ENCODE assay signal across 8 cellular contexts in the genomic region with DNA sequence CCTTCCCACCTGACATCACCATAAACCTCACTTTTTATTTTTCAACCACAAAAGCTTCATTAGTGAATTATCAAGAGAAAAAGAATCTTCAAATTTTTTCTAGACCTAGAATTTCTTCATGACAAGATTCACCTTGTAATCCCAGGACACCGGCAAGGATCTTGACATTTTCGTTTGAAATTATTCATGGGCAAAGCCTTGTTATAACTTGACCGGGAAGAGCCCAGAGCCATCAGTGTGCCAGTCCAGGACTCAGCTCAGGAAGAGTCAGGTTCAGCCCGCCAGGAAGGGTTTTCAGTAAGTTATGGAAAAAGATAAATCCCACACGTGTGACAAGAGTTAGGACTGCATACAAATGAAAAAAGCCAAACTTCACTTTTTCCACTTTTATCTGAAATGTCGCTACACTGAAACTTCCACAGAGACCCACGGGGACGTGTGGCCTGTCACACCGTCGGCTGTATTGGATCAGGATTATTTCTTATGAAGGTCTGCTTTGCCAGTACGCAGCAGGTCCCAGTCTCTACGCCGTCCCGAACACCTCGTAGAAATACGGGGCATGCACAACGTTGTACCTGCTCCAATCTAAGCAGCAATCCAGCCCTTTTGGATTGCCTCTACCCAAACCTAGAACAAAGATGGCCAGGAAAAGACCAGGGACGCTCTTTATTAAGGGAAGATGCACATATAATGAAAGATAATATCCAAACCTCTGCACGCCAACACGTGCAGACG. TPM values are rescaled to one million over a fixed set of nuclear protein-coding genes. Genes with fewer than 3 reads are reported as not detected.
DNase-seq lines count a peak whose midpoint lies in the region; ATAC-seq, FAIRE-seq and TF ChIP-seq lines count a peak whose summit lies in the region.

No MANE protein-coding gene starts in this region.

- peak; percentile 8 to 11; a peak in 4 of 6 replicates for ATAC-seq in A549

- TF ChIP-seq RAD21 in A549 (conservative IDR thresholded peaks at IDR 0.05 in 1 of 2, IDR thresholded peaks at IDR 0.05 in 1 of 2) = no peak

- TF ChIP-seq CTCF in A549 (IDR thresholded peaks at IDR 0.05) = no peak
- TF ChIP-seq CTCF in colonic mucosa (IDR thresholded peaks at IDR 0.05) = no peak

- H3K9me3 ChIP-seq in A549 (no peaks in the 10 kb centered on the region), colonic mucosa (no peaks in the 10 kb centered on the region), mucosa of stomach (ENCODE audit: control insufficient read depth, low read length) (no peaks in the 10 kb centered on the region)

- TF ChIP-seq EP300 in A549 (IDR thresholded peaks at IDR 0.05) = no peak

- intact Hi-C loops in colonic mucosa (cut with DNase I) = no loop called here

- 50% methylated on average over 21 of the region's 21 CpGs for WGBS in A549 (ENCODE audit: missing lambda C conversion rate)

- POLR2A ChIA-PET in A549 (lab: Yijun Ruan, JAX) = no interaction called here

- peak overlapping the region; percentile 94 for H3K4me2 ChIP-seq in A549

- no peaks in the 10 kb centered on the region for H3K36me3 ChIP-seq in colonic mucosa
- no peaks in the 10 kb centered on the region for H3K36me3 ChIP-seq in mucosa of stomach (ENCODE audit: control insufficient read depth, insufficient read depth, low read length)

- peak overlapping the region; percentile 85 for H3K4me3 ChIP-seq in A549
- H3K4me3 ChIP-seq in Jurkat, Clone E6-1 (ENCODE audit: low read length) = peak overlapping the region; percentile 55; the same call in 1 of the 2 replicates
- H3K4me3 ChIP-seq in colonic mucosa = peak overlapping the region; percentile 96
- H3K4me3 ChIP-seq in mucosa of stomach (ENCODE audit: low read length) = peak overlapping the region; percentile 86

- H3K27ac ChIP-seq in A549 (peak overlapping the region; percentile 88 to 95), colonic mucosa (peak overlapping the region; percentile 89)

- FAIRE-seq in A549 (lab: Jason Lieb, UNC) = no peak

- CTCF ChIA-PET in A549 (lab: Yijun Ruan, JAX) = interaction anchor here (0.9 kb wide), 1 partner anchor 27 kb away, joined by 3 read pairs; no protein-coding TSS in a partner anchor

- TF ChIP-seq POLR2A in A549 (IDR thresholded peaks at IDR 0.05; ENCODE audit: low read length) = no peak

- peaks cover 37% of the 10 kb centered on the region for H3K4me1 ChIP-seq in A549
- no peaks in the 10 kb centered on the region for H3K4me1 ChIP-seq in colonic mucosa
- H3K4me1 ChIP-seq in mucosa of stomach (ENCODE audit: control insufficient read depth, insufficient read depth, low read length) = peaks cover 28% of the 10 kb centered on the region

- H3K9ac ChIP-seq in colonic mucosa (ENCODE audit: low read depth in 2 of 2, low read length in 2 of 2) (peak overlapping the region; percentile 68 to 85), mucosa of stomach (ENCODE audit: low read length) (peak overlapping the region; percentile 82)

- H3K27me3 ChIP-seq in colonic mucosa (no peaks in the 10 kb centered on the region), mucosa of stomach (ENCODE audit: control insufficient read depth, insufficient read depth, low read length) (no peaks in the 10 kb centered on the region)

- DNase-seq in A549 (ENCODE audit: low read depth in 1 of 2, low spot score in 1 of 2) = no peak
- no peak for DNase-seq in Jurkat, Clone E6-1 (ENCODE audit: low read depth, low spot score)
- peak; percentile 29 for DNase-seq in colonic mucosa
- DNase-seq in nucleus accumbens (lab: John Stamatoyannopoulos, UW) = no peak
- no peak for DNase-seq in amygdala (lab: John Stamatoyannopoulos, UW)
- no peak for DNase-seq in LoVo (ENCODE audit: low spot score)
- no peak for DNase-seq in NCI-H446 treated with DMSO at 0.1 percent for 48 hours (lab: John Stamatoyannopoulos, UW)

TF ChIP-seq in A549, 52 proteins besides CTCF, POLR2A, EP300 and RAD21:
- no peak for TF ChIP-seq ZFP36 (IDR thresholded peaks at IDR 0.05; ENCODE audit: borderline replicate concordance, partially characterized antibody)
- TF ChIP-seq RFX5 (IDR thresholded peaks at IDR 0.05) = no peak
- TF ChIP-seq, protein P1, sequence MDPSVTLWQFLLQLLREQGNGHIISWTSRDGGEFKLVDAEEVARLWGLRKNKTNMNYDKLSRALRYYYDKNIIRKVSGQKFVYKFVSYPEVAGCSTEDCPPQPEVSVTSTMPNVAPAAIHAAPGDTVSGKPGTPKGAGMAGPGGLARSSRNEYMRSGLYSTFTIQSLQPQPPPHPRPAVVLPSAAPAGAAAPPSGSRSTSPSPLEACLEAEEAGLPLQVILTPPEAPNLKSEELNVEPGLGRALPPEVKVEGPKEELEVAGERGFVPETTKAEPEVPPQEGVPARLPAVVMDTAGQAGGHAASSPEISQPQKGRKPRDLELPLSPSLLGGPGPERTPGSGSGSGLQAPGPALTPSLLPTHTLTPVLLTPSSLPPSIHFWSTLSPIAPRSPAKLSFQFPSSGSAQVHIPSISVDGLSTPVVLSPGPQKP (IDR thresholded peaks at IDR 0.05; ENCODE audit: low read depth, low read length) = no peak
- no peak for TF ChIP-seq MAZ (IDR thresholded peaks at IDR 0.05; ENCODE audit: borderline replicate concordance, low read depth, low read length)
- no peak for TF ChIP-seq RNF2 (IDR thresholded peaks at IDR 0.05; ENCODE audit: borderline replicate concordance, low read depth)
- TF ChIP-seq, protein P2, sequence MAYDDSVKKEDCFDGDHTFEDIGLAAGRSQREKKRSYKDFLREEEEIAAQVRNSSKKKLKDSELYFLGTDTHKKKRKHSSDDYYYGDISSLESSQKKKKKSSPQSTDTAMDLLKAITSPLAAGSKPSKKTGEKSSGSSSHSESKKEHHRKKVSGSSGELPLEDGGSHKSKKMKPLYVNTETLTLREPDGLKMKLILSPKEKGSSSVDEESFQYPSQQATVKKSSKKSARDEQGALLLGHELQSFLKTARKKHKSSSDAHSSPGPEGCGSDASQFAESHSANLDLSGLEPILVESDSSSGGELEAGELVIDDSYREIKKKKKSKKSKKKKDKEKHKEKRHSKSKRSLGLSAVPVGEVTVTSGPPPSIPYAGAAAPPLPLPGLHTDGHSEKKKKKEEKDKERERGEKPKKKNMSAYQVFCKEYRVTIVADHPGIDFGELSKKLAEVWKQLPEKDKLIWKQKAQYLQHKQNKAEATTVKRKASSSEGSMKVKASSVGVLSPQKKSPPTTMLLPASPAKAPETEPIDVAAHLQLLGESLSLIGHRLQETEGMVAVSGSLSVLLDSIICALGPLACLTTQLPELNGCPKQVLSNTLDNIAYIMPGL (CRISPR knock-in tag; IDR thresholded peaks at IDR 0.05; ENCODE audit: borderline replicate concordance) = no peak
- TF ChIP-seq MYC (IDR thresholded peaks at IDR 0.05; ENCODE audit: borderline replicate concordance, low read length) = no peak
- TF ChIP-seq SREBF2 (IDR thresholded peaks at IDR 0.05) = no peak
- no peak for TF ChIP-seq ZSCAN20 (CRISPR knock-in tag; IDR thresholded peaks at IDR 0.05)
- TF ChIP-seq CBX8 (IDR thresholded peaks at IDR 0.05) = no peak
- no peak for TF ChIP-seq HEYL (CRISPR knock-in tag; IDR thresholded peaks at IDR 0.05)
- no peak for TF ChIP-seq ESRRA (IDR thresholded peaks at IDR 0.05; ENCODE audit: borderline replicate concordance, low read length)
- no peak for TF ChIP-seq KDM1A (IDR thresholded peaks at IDR 0.05; ENCODE audit: low read depth)
- TF ChIP-seq FOXS1 (CRISPR knock-in tag; IDR thresholded peaks at IDR 0.05) = no peak
- TF ChIP-seq, protein P3, sequence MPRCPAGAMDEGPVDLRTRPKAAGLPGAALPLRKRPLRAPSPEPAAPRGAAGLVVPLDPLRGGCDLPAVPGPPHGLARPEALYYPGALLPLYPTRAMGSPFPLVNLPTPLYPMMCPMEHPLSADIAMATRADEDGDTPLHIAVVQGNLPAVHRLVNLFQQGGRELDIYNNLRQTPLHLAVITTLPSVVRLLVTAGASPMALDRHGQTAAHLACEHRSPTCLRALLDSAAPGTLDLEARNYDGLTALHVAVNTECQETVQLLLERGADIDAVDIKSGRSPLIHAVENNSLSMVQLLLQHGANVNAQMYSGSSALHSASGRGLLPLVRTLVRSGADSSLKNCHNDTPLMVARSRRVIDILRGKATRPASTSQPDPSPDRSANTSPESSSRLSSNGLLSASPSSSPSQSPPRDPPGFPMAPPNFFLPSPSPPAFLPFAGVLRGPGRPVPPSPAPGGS (IDR thresholded peaks at IDR 0.05) = no peak
- no peak for TF ChIP-seq ZC3H11A (IDR thresholded peaks at IDR 0.05)
- TF ChIP-seq, protein P4, sequence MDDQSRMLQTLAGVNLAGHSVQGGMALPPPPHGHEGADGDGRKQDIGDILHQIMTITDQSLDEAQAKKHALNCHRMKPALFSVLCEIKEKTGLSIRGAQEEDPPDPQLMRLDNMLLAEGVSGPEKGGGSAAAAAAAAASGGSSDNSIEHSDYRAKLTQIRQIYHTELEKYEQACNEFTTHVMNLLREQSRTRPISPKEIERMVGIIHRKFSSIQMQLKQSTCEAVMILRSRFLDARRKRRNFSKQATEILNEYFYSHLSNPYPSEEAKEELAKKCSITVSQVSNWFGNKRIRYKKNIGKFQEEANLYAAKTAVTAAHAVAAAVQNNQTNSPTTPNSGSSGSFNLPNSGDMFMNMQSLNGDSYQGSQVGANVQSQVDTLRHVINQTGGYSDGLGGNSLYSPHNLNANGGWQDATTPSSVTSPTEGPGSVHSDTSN (IDR thresholded peaks at IDR 0.05) = no peak
- TF ChIP-seq SMC3 (IDR thresholded peaks at IDR 0.05) = no peak
- no peak for TF ChIP-seq POLR2AphosphoS2 (conservative IDR thresholded peaks at IDR 0.05; ENCODE audit: low read length)

RNA-seq across cellular contexts. Expression of a gene that starts 1.0 kb away (rescaled TPM):
- 2.6 and 3.2 TPM in 2 replicates for polyA plus RNA-seq in A549 (2011; rRNA removed)
- 1.5 and 2.2 TPM in 2 replicates for polyA plus RNA-seq in A549 (2012; cell fraction: cytosol; rRNA removed)
- 1.2 and 2.9 TPM in 2 replicates for polyA plus RNA-seq in A549 (2012; cell fraction: nucleus; rRNA removed)
- 4.4 to 5.8 TPM (median 5.8 TPM) in 3 replicates for polyA plus RNA-seq in A549 (2017; fragmentation: RNase III; extraction: RNeasy Plus Mini Kit Qiagen cat#74134 plus additional on column Dnase treatment)
- 3.1 and 3.7 TPM in 2 replicates for polyA minus RNA-seq in A549 (2011; rRNA and poly(A)+ RNA removed)
- 2.1 TPM for polyA plus RNA-seq in Jurkat, Clone E6-1 (2012; ENCODE audit: insufficient read depth, insufficient read length)
- total RNA-seq in colonic mucosa = 10 to 100 TPM; 20.9 to 44.8 TPM
